Comparison of ENCODE assay signal across 9 cellular contexts in genomic region chr12:111412007-111412829, GRCh38. TPM values are rescaled to one million over a fixed set of nuclear protein-coding genes. Genes with fewer than 3 reads are reported as not detected.
DNase-seq lines count a peak whose midpoint lies in the region; ATAC-seq and TF ChIP-seq lines count a peak whose summit lies in the region.
"Had no signal": no experiment of that assay in that cellular context is flagged by ENCODE, and none has a peak within 500 bp of the region (broad histone marks: within the 10 kb centered on the region; RNA-seq: fewer than 3 reads in every experiment).

No MANE protein-coding gene starts in this region.

- no peak for TF ChIP-seq CTCF in WTC11 (IDR thresholded peaks at IDR 0.05)
- no peak for TF ChIP-seq CTCF in left ventricle myocardium inferior (IDR thresholded peaks at IDR 0.05; ENCODE audit: borderline replicate concordance)

- H3K27ac Mint-ChIP-seq in WTC11: peak overlapping the region; percentile 58
- peak overlapping the region; percentile 88 for H3K27ac Mint-ChIP-seq in stimulated activated naive B cell treated with anti-CD40 and anti-IgM and Interleukin-4, amounts not matched to agents 10 μg/mL and 1 μg/mL and 100 μg/mL, for 72 hours

- peak overlapping the region; percentile 97 for H3K27ac ChIP-seq in left ventricle myocardium inferior (replicated peaks)

- H3K27me3 Mint-ChIP-seq in WTC11 (ENCODE audit: low read depth): no peaks in the 10 kb centered on the region
- no peaks in the 10 kb centered on the region for H3K27me3 Mint-ChIP-seq in stimulated activated naive B cell treated with anti-CD40 and anti-IgM and Interleukin-4, amounts not matched to agents 10 μg/mL and 1 μg/mL and 100 μg/mL, for 72 hours

- intact Hi-C loops in left ventricle myocardium inferior (cut with micrococcal nuclease): no loop called here

- peaks cover 100% of the 10 kb centered on the region for H3K4me1 ChIP-seq in left ventricle myocardium inferior

- DNase-seq in NCI-H748 (lab: John Stamatoyannopoulos, UW; ENCODE audit: unreplicated experiment) (peak; percentile 26), NCI-H748 treated with DMSO at 0.1 percent for 48 hours (lab: John Stamatoyannopoulos, UW) (no peak), WTC11 (ENCODE audit: low spot score) (peak; percentile 63), left ventricle myocardium inferior (peak; percentile 51), T1000 (lab: John Stamatoyannopoulos, UW) (no peak)
- DNase-seq in stimulated activated naive B cell treated with anti-CD40 and anti-IgM and Interleukin-4, amounts not matched to agents 10 μg/mL and 1 μg/mL and 100 μg/mL, for 72 hours: no peak
- DNase-seq: KG1 had no signal

- H3K4me3 Mint-ChIP-seq in WTC11: peak overlapping the region; percentile 11; the same call in 1 of the 2 replicates
- peak overlapping the region; percentile 50 to 54 for H3K4me3 Mint-ChIP-seq in stimulated activated naive B cell treated with anti-CD40 and anti-IgM and Interleukin-4, amounts not matched to agents 10 μg/mL and 1 μg/mL and 100 μg/mL, for 72 hours

- ATAC-seq in WTC11 (peak; percentile 73), HG02885 (IDR thresholded peaks at IDR 0.05; ENCODE audit: poor library complexity, unreplicated experiment) (no peak), GM19467 (IDR thresholded peaks at IDR 0.05; ENCODE audit: unreplicated experiment) (no peak)
- peak; percentile 17 to 20 for ATAC-seq in stimulated activated naive B cell treated with anti-CD40 and anti-IgM and Interleukin-4, amounts not matched to agents 10 μg/mL and 1 μg/mL and 100 μg/mL, for 72 hours (replicated peaks)

- H3K4me3 ChIP-seq in left ventricle myocardium inferior: peak overlapping the region; percentile 20

- H3K9me3 Mint-ChIP-seq in WTC11: no peaks in the 10 kb centered on the region
- no peaks in the 10 kb centered on the region for H3K9me3 Mint-ChIP-seq in stimulated activated naive B cell treated with anti-CD40 and anti-IgM and Interleukin-4, amounts not matched to agents 10 μg/mL and 1 μg/mL and 100 μg/mL, for 72 hours

- H3K36me3 ChIP-seq in left ventricle myocardium inferior: peaks cover 7% of the 10 kb centered on the region

- H3K9me3 ChIP-seq in left ventricle myocardium inferior (replicated peaks): no peaks in the 10 kb centered on the region

- peaks cover 67% of the 10 kb centered on the region for H3K4me1 Mint-ChIP-seq in WTC11
- H3K4me1 Mint-ChIP-seq in stimulated activated naive B cell treated with anti-CD40 and anti-IgM and Interleukin-4, amounts not matched to agents 10 μg/mL and 1 μg/mL and 100 μg/mL, for 72 hours: peaks cover 64 to 81% of the 10 kb centered on the region in 2 donors

- no peaks in the 10 kb centered on the region for H3K36me3 Mint-ChIP-seq in WTC11
- peaks cover 18 to 55% of the 10 kb centered on the region in 2 donors for H3K36me3 Mint-ChIP-seq in stimulated activated naive B cell treated with anti-CD40 and anti-IgM and Interleukin-4, amounts not matched to agents 10 μg/mL and 1 μg/mL and 100 μg/mL, for 72 hours

- no peaks in the 10 kb centered on the region for H3K27me3 ChIP-seq in left ventricle myocardium inferior (ENCODE audit: low read depth)

- CTCF ChIA-PET in WTC11 (lab: Charles Lee): interaction anchor here (0.7 to 3.5 kb wide), 8 partner anchors 8 to 113 kb away, joined by 3 to 48 read pairs (median 6); no protein-coding TSS in a partner anchor

- POLR2A ChIA-PET in WTC11 (lab: Charles Lee): interaction anchor here (0.9 to 1.4 kb wide), 4 partner anchors 9 to 35 kb away, joined by 3 to 5 read pairs (median 4); no protein-coding TSS in a partner anchor

TF ChIP-seq in WTC11, 78 proteins besides CTCF, POLR2A, EP300 and RAD21:
- TF ChIP-seq ATF2 (CRISPR knock-in tag; IDR thresholded peaks at IDR 0.05; ENCODE audit: borderline replicate concordance, low read depth) (no peak), ZNF423 (CRISPR knock-in tag; IDR thresholded peaks at IDR 0.05) (peak; percentile 99)

RNA-seq across cellular contexts. Expression of gene SH2B3, which starts 6.5 kb away (rescaled TPM):
- 20.5 to 31.8 TPM (median 20.7 TPM) in 3 replicates for total RNA-seq in WTC11 (2021)
- 50.5 TPM for total RNA-seq in left ventricle myocardium inferior

RNA-seq across cellular contexts. Expression of gene PHETA1, which starts 43.3 kb away (rescaled TPM):
- 12.4 to 18.6 TPM (median 14.9 TPM) in 3 replicates for total RNA-seq in WTC11 (2021)
- 29.8 TPM for total RNA-seq in left ventricle myocardium inferior

Comparison
In these comparisons a context has a peak if more than half of its experiments do, and no peak if none do; other contexts are left out.
1. DNase-seq: peak in NCI-H748 (single experiment), WTC11 (single experiment) and left ventricle myocardium inferior (single experiment); none in NCI-H748 treated with DMSO at 0.1 percent for 48 hours (single experiment), stimulated activated naive B cell treated with anti-CD40 and anti-IgM and Interleukin-4, amounts not matched to agents 10 μg/mL and 1 μg/mL and 100 μg/mL, for 72 hours (single experiment) and T1000 (single experiment).
2. ATAC-seq: peak in WTC11 (single experiment) and stimulated activated naive B cell treated with anti-CD40 and anti-IgM and Interleukin-4, amounts not matched to agents 10 μg/mL and 1 μg/mL and 100 μg/mL, for 72 hours (2 of 2); none in HG02885 (single experiment) and GM19467 (single experiment).